In genomic region chr9:7854763-7855162, GRCh38 we compare ENCODE assay signal across 37 cellular contexts.
"Had no signal": no experiment of that assay in that cellular context is flagged by ENCODE, and none has a peak within 500 bp of the region (broad histone marks: within the 10 kb centered on the region; RNA-seq: fewer than 3 reads in every experiment).

No MANE protein-coding gene starts in this region.

- H3K27ac ChIP-seq: adrenal gland, ascending aorta, body of pancreas, brain microvascular endothelial cell, breast epithelium, cardiac muscle cell had no signal

- H3K9me3 Mint-ChIP-seq: activated naive CD4-positive, alpha-beta T cell treated with anti-CD3 and anti-CD28 coated beads for 36 hours; activated naive CD4-positive, alpha-beta T cell treated with anti-CD3 and anti-CD28 coated beads, Interleukin-2, amount 10 ng/mL, durations not matched to agents 7 days and 5 days; activated naive CD4-positive, alpha-beta T cell treated with anti-CD3 and anti-CD28 coated beads, Interleukin-2, amount 50 U/mL, for 24 hours; activated T-cell treated with anti-CD3 and anti-CD28 coated beads, Interleukin-2, amount 50 U/mL, for 4 hours; activated T-cell treated with anti-CD3 and anti-CD28 coated beads, Interleukin-2, amount 50 U/mL, for 72 hours; activated T-helper 1 cell treated with anti-CD3 and anti-CD28 coated beads, Interleukin-12 subunit alpha, Interleukin-12 subunit beta, Interleukin-2, Interleukin-4 antibody, amounts not matched to agents 30 ng/mL and 10 ng/mL and 1 ng/mL, durations not matched to agents 14 hours and 24 hours and 36 hours; activated T-helper 2 cell treated with anti-CD3 and anti-CD28 coated beads, Interferon-gamma antibody, Interleukin-2, Interleukin-4, amounts not matched to agents 10 μg/mL and 5 μg/mL and 100 μg/mL, durations not matched to agents 14 hours and 24 hours and 36 hours; brain; central memory CD8-positive, alpha-beta T cell had no signal

- H3K4me1 ChIP-seq: adrenal gland, ascending aorta, body of pancreas, breast epithelium had no signal

- H3K27me3 Mint-ChIP-seq: activated naive CD4-positive, alpha-beta T cell treated with anti-CD3 and anti-CD28 coated beads, Interleukin-2, amount 10 ng/mL, durations not matched to agents 7 days and 5 days; activated naive CD4-positive, alpha-beta T cell treated with anti-CD3 and anti-CD28 coated beads, Interleukin-2, amount 50 U/mL, for 24 hours; activated naive CD8-positive, alpha-beta T cell; activated naive CD8-positive, alpha-beta T cell treated with anti-CD3 and anti-CD28 coated beads, Interleukin-2, amount 10 ng/mL, durations not matched to agents 7 days and 5 days; activated T-cell treated with anti-CD3 and anti-CD28 coated beads, Interleukin-2, amount 50 U/mL, for 24 hours; activated T-helper 17 cell treated with anti-CD3 and anti-CD28 coated beads, Interleukin-2, amount 50 U/mL, for 72 hours had no signal

- H3K4me1 Mint-ChIP-seq: activated naive CD4-positive, alpha-beta T cell treated with anti-CD3 and anti-CD28 coated beads, Interleukin-2, amount 10 ng/mL, durations not matched to agents 7 days and 5 days; activated naive CD4-positive, alpha-beta T cell treated with anti-CD3 and anti-CD28 coated beads, Interleukin-2, amount 50 U/mL, for 24 hours; activated naive CD8-positive, alpha-beta T cell treated with anti-CD3 and anti-CD28 coated beads, Interleukin-2, amount 10 ng/mL, durations not matched to agents 7 days and 5 days; activated T-helper 17 cell treated with anti-CD3 and anti-CD28 coated beads, Interleukin-2, amount 50 U/mL, for 72 hours; brain had no signal

- H3K36me3 Mint-ChIP-seq: activated naive CD4-positive, alpha-beta T cell treated with anti-CD3 and anti-CD28 coated beads, Interleukin-2, amount 10 ng/mL, durations not matched to agents 7 days and 5 days; activated naive CD4-positive, alpha-beta T cell treated with anti-CD3 and anti-CD28 coated beads, Interleukin-2, amount 50 U/mL, for 24 hours; brain had no signal

- H3K27ac Mint-ChIP-seq: activated naive CD4-positive, alpha-beta T cell treated with anti-CD3 and anti-CD28 coated beads for 36 hours; activated naive CD4-positive, alpha-beta T cell treated with anti-CD3 and anti-CD28 coated beads, Interleukin-2, amount 10 ng/mL, durations not matched to agents 7 days and 5 days; activated naive CD4-positive, alpha-beta T cell treated with anti-CD3 and anti-CD28 coated beads, Interleukin-2, amount 50 U/mL, for 24 hours; activated naive CD4-positive, alpha-beta T cell treated with anti-CD3 and anti-CD28 coated beads, Interleukin-2, amount 50 U/mL, for 72 hours; activated naive CD8-positive, alpha-beta T cell; activated naive CD8-positive, alpha-beta T cell treated with anti-CD3 and anti-CD28 coated beads, Interleukin-2, amount 10 ng/mL, durations not matched to agents 7 days and 5 days; activated T-cell treated with anti-CD3 and anti-CD28 coated beads, Interleukin-2, amount 50 U/mL, for 24 hours; activated T-cell treated with anti-CD3 and anti-CD28 coated beads, Interleukin-2, amount 50 U/mL, for 72 hours; activated T-helper 1 cell treated with anti-CD3 and anti-CD28 coated beads, Interleukin-12 subunit alpha, Interleukin-12 subunit beta, Interleukin-2, Interleukin-4 antibody, amounts not matched to agents 30 ng/mL and 10 ng/mL and 1 ng/mL, durations not matched to agents 14 hours and 24 hours and 36 hours; activated T-helper 17 cell treated with anti-CD3 and anti-CD28 coated beads, Interleukin-2, amount 50 U/mL, for 72 hours; activated T-helper 2 cell treated with anti-CD3 and anti-CD28 coated beads, Interferon-gamma antibody, Interleukin-2, Interleukin-4, amounts not matched to agents 10 μg/mL and 5 μg/mL and 100 μg/mL, durations not matched to agents 14 hours and 24 hours and 36 hours; brain had no signal

- H3K27me3 ChIP-seq: adrenal gland, ascending aorta, body of pancreas, brain microvascular endothelial cell, breast epithelium, cardiac muscle cell had no signal

- H3K4me3 Mint-ChIP-seq: activated naive CD4-positive, alpha-beta T cell treated with anti-CD3 and anti-CD28 coated beads for 36 hours; activated naive CD4-positive, alpha-beta T cell treated with anti-CD3 and anti-CD28 coated beads, Interleukin-2, amount 10 ng/mL, durations not matched to agents 7 days and 5 days; activated naive CD4-positive, alpha-beta T cell treated with anti-CD3 and anti-CD28 coated beads, Interleukin-2, amount 50 U/mL, for 24 hours; activated naive CD8-positive, alpha-beta T cell; activated naive CD8-positive, alpha-beta T cell treated with anti-CD3 and anti-CD28 coated beads, Interleukin-2, amount 10 ng/mL, durations not matched to agents 7 days and 5 days; activated T-cell treated with anti-CD3 and anti-CD28 coated beads, Interleukin-2, amount 50 U/mL, for 24 hours; activated T-cell treated with anti-CD3 and anti-CD28 coated beads, Interleukin-2, amount 50 U/mL, for 4 hours; activated T-cell treated with anti-CD3 and anti-CD28 coated beads, Interleukin-2, amount 50 U/mL, for 72 hours; activated T-helper 1 cell treated with anti-CD3 and anti-CD28 coated beads, Interleukin-12 subunit alpha, Interleukin-12 subunit beta, Interleukin-2, Interleukin-4 antibody, amounts not matched to agents 30 ng/mL and 10 ng/mL and 1 ng/mL, durations not matched to agents 14 hours and 24 hours and 36 hours; activated T-helper 17 cell treated with anti-CD3 and anti-CD28 coated beads, Interleukin-2, amount 50 U/mL, for 72 hours; brain; central memory CD8-positive, alpha-beta T cell had no signal

- ATAC-seq: activated naive CD4-positive, alpha-beta T cell treated with anti-CD3 and anti-CD28 coated beads, Interleukin-2, amount 50 U/mL, for 72 hours; activated T-cell treated with anti-CD3 and anti-CD28 coated beads, Interleukin-2, amount 50 U/mL, for 4 hours; activated T-cell treated with anti-CD3 and anti-CD28 coated beads, Interleukin-2, amount 50 U/mL, for 72 hours; activated T-helper 17 cell treated with anti-CD3 and anti-CD28 coated beads, Interleukin-2, amount 50 U/mL, for 72 hours; body of pancreas had no signal

- H3K9me3 ChIP-seq: adrenal gland, ascending aorta, body of pancreas, breast epithelium had no signal

- H3K4me3 ChIP-seq: adrenal gland, ascending aorta, body of pancreas, breast epithelium, cardiac muscle cell had no signal

- DNase-seq: activated effector memory CD4-positive, alpha-beta T cell treated with anti-CD3 and anti-CD28 coated beads, Interleukin-2, amount 50 U/mL, for 16 hours; activated effector memory CD4-positive, alpha-beta T cell treated with Interleukin-2 at 50 U/mL for 16 hours; activated gamma-delta T cell; activated gamma-delta T cell treated with Interleukin-2 at 50 U/mL for 16 hours; activated naive CD4-positive, alpha-beta T cell; activated naive CD4-positive, alpha-beta T cell treated with anti-CD3 and anti-CD28 coated beads for 36 hours; activated naive CD4-positive, alpha-beta T cell treated with anti-CD3 and anti-CD28 coated beads, Interleukin-2, amount 10 ng/mL, durations not matched to agents 7 days and 5 days; activated naive CD4-positive, alpha-beta T cell treated with anti-CD3 and anti-CD28 coated beads, Interleukin-2, amount 50 U/mL, for 16 hours; activated naive CD4-positive, alpha-beta T cell treated with Interleukin-2 at 50 U/mL for 16 hours; activated naive CD8-positive, alpha-beta T cell treated with anti-CD3 and anti-CD28 coated beads, Interleukin-2, amount 10 ng/mL, durations not matched to agents 7 days and 5 days; activated T-cell treated with anti-CD3 and anti-CD28 coated beads for 4 hours; activated T-cell treated with anti-CD3 and anti-CD28 coated beads, Interleukin-2, amount 50 U/mL, for 1 hour; activated T-cell treated with anti-CD3 and anti-CD28 coated beads, Interleukin-2, amount 50 U/mL, for 24 hours; activated T-cell treated with anti-CD3 and anti-CD28 coated beads, Interleukin-2, amount 50 U/mL, for 4 hours; activated T-cell treated with anti-CD3 and anti-CD28 coated beads, Interleukin-2, amount 50 U/mL, for 48 hours; activated T-cell treated with anti-CD3 and anti-CD28 coated beads, Interleukin-2, amount 50 U/mL, for 72 hours; adrenal gland; amniotic stem cell; amygdala; anterior cingulate cortex; aorta; body of pancreas; brain microvascular endothelial cell; caudate nucleus; central memory CD4-positive, alpha-beta T cell; cerebellar nuclear complex had no signal

- H3K36me3 ChIP-seq: adrenal gland, ascending aorta, brain microvascular endothelial cell, breast epithelium, cardiac muscle cell had no signal
